17 cellular contexts compared by ENCODE assay signal in the genomic region with DNA sequence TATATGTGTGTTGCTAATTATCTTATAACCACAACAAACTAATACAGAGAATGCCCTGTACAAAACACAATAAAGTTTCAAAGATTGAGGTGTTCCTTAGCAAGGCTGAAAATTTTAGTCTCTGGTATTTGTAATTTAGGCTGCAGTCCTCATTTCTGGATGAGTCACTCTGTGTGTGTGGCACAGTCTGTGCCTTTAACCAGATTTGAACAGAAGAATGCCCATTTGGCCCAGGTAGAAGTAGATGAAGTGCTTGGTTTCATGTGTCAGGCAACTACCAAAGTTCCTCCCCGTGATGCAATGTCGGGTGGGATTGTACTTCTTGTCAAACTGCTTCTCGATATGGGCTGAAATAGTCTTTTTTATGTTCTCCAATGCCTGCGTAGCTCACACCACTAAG.
"Had no signal": no experiment of that assay in that cellular context is flagged by ENCODE, and none has a peak within 500 bp of the region (broad histone marks: within the 10 kb centered on the region; RNA-seq: fewer than 3 reads in every experiment).

No MANE protein-coding gene starts in this region.

- H3K27me3 ChIP-seq: heart left ventricle, SJCRH30 had no signal

- H3K27ac ChIP-seq: heart left ventricle, SJCRH30 had no signal

- H3K36me3 ChIP-seq: heart left ventricle, SJCRH30 had no signal

- DNase-seq: activated CD4-positive, alpha-beta T cell treated with anti-CD3 and anti-CD28 coated beads for 4 hours; activated CD8-positive, alpha-beta memory T cell treated with anti-CD3 and anti-CD28 coated beads, Interleukin-2, amount 50 U/mL, for 48 hours; activated CD8-positive, alpha-beta T cell treated with anti-CD3 and anti-CD28 coated beads, Interleukin-2, amount 10 ng/mL, durations not matched to agents 7 days and 5 days; activated gamma-delta T cell treated with Interleukin-2 at 50 U/mL for 16 hours; activated T-cell treated with anti-CD3 and anti-CD28 coated beads, Interleukin-2, amount 50 U/mL, for 72 hours; anterior cingulate cortex; foreskin melanocyte; heart left ventricle; natural killer cell; right cardiac atrium; SJCRH30; small intestine; stimulated activated CD4-positive, alpha-beta T cell treated with anti-CD3 and anti-CD28 coated beads, Interleukin-4, amount 100 ng/mL, for 4 hours; stimulated activated CD8-positive, alpha-beta memory T cell treated with anti-CD3 and anti-CD28 coated beads, Interleukin-4, amount 100 ng/mL, for 48 hours; stimulated activated naive CD4-positive, alpha-beta T cell treated with Interleukin-2 at 50 U/mL for 16 hours; T-helper 2 cell had no signal

- H3K4me3 ChIP-seq: heart left ventricle, SJCRH30 had no signal

- H3K9me3 ChIP-seq: SJCRH30 had no signal

- ATAC-seq: activated CD8-positive, alpha-beta T cell treated with anti-CD3 and anti-CD28 coated beads, Interleukin-2, amount 10 ng/mL, durations not matched to agents 7 days and 5 days; activated T-cell treated with anti-CD3 and anti-CD28 coated beads, Interleukin-2, amount 50 U/mL, for 72 hours; heart left ventricle; natural killer cell; right cardiac atrium; WTC11 had no signal

- H3K4me1 ChIP-seq: heart left ventricle, SJCRH30 had no signal
